Comparison of ENCODE assay signal across 17 cellular contexts in the genomic region with DNA sequence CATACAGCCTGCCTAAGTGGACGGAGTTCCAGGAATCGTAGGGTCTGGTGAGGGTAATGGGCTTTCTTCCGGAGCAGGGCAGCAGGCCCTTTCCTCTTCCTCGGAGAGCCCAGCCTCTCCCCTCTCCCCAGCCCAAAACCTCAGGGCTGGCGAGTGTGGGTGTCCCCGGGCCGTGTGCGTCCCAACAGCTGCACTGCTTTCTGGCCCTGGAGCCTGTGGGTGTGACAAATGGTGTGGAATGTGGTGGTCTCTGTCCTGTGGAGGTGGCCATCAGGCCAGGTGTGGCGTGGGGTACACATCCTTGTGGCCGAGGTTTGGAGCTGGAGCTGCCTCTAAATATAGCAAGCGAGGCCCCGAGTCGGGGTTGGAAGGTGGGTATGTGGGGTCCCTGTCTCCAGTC. TPM values are rescaled to one million over a fixed set of nuclear protein-coding genes. Genes with fewer than 3 reads are reported as not detected.
DNase-seq lines count a peak whose midpoint lies in the region; ATAC-seq and TF ChIP-seq lines count a peak whose summit lies in the region.
"Had no signal": no experiment of that assay in that cellular context is flagged by ENCODE, and none has a peak within 500 bp of the region (broad histone marks: within the 10 kb centered on the region; RNA-seq: fewer than 3 reads in every experiment).

No MANE protein-coding gene starts in this region.

- H3K27me3 Mint-ChIP-seq in CD14-positive monocyte (ENCODE audit: low read depth in 3 of 3) (peaks cover 0 to 3% (median 0%) of the 10 kb centered on the region in 3 donors), IgD-negative memory B cell (no peaks in the 10 kb centered on the region)
- no peaks in the 10 kb centered on the region for H3K27me3 Mint-ChIP-seq in central memory CD8-positive, alpha-beta T cell

- H3K9me3 ChIP-seq in neutrophil (no peaks in the 10 kb centered on the region), A673 (ENCODE audit: low read depth, low read length, poor library complexity, severe bottlenecking) (no peaks in the 10 kb centered on the region)

- CTCF ChIA-PET in A673 (lab: Charles Lee) = no interaction called here

- peak overlapping the region in 4 of 7 donors; percentile 20 to 71 (median 31) for H3K27ac Mint-ChIP-seq in CD14-positive monocyte
- peak overlapping the region in 2 of 3 donors; percentile 64 to 83 for H3K27ac Mint-ChIP-seq in IgD-negative memory B cell
- H3K27ac Mint-ChIP-seq in central memory CD8-positive, alpha-beta T cell (ENCODE audit: low read depth) = peak overlapping the region; percentile 57

- no TSS peak for BruUV-seq in A673 (replicated peaks; lab: Mats Ljungman, UMichigan)

- H3K4me3 ChIP-seq in neutrophil (ENCODE audit: low read depth in 1 of 2, low read length in 1 of 2) = no peak overlapping the region
- no peak overlapping the region for H3K4me3 ChIP-seq in A673 (ENCODE audit: low read depth, low read length, poor library complexity, severe bottlenecking)

- intact Hi-C loops in CD14-positive monocyte (cut with micrococcal nuclease) (no loop called here), A673 (cut with micrococcal nuclease; ENCODE audit: unreplicated experiment) (no loop called here)

- H3K36me3 Mint-ChIP-seq in CD14-positive monocyte = peaks cover 17 to 28% of the 10 kb centered on the region in 2 donors
- H3K36me3 Mint-ChIP-seq in IgD-negative memory B cell = no peaks in the 10 kb centered on the region
- H3K36me3 Mint-ChIP-seq in central memory CD8-positive, alpha-beta T cell (ENCODE audit: insufficient read depth) = peaks cover 28% of the 10 kb centered on the region

- H3K4me3 Mint-ChIP-seq in CD14-positive monocyte (no peak overlapping the region), IgD-negative memory B cell (peak overlapping the region in 3 of 4 donors; percentile 23 to 65 (median 55))
- H3K4me3 Mint-ChIP-seq in central memory CD8-positive, alpha-beta T cell = peak overlapping the region; percentile 32

- H3K4me1 Mint-ChIP-seq in CD14-positive monocyte = peaks cover 58% of the 10 kb centered on the region
- peaks cover 38 to 45% (median 44%) of the 10 kb centered on the region in 3 donors for H3K4me1 Mint-ChIP-seq in IgD-negative memory B cell
- H3K4me1 Mint-ChIP-seq in central memory CD8-positive, alpha-beta T cell = peaks cover 59% of the 10 kb centered on the region

- H3K9me3 Mint-ChIP-seq in CD14-positive monocyte (no peaks in the 10 kb centered on the region), IgD-negative memory B cell (no peaks in the 10 kb centered on the region)
- H3K9me3 Mint-ChIP-seq in central memory CD8-positive, alpha-beta T cell = no peaks in the 10 kb centered on the region

- peak overlapping the region; percentile 21 for H3K27ac ChIP-seq in neutrophil
- H3K27ac ChIP-seq in A673 (ENCODE audit: low read depth, low read length, poor library complexity, severe bottlenecking) = no peak overlapping the region

- POLR2A ChIA-PET in A673 (lab: Charles Lee; ENCODE audit: low non-redundant PET) = interaction anchor here (0.7 kb wide), 1 partner anchor 38 kb away, joined by 10 read pairs; no protein-coding TSS in a partner anchor

- no peak for TF ChIP-seq CTCF in CD14-positive monocyte (IDR thresholded peaks at IDR 0.05)
- TF ChIP-seq CTCF in neutrophil (IDR thresholded peaks at IDR 0.05) = no peak
- TF ChIP-seq CTCF in A673 (conservative IDR thresholded peaks at IDR 0.05; ENCODE audit: low read depth, low read length) = no peak

- no peak for DNase-seq in CD14-positive monocyte (ENCODE audit: low spot score)
- DNase-seq in central memory CD8-positive, alpha-beta T cell (ENCODE audit: low spot score in 2 of 2) = no peak
- no peak for DNase-seq in HT-29 (ENCODE audit: low spot score)
- no peak for DNase-seq in NCI-H1092 (lab: John Stamatoyannopoulos, UW)
- no peak for DNase-seq in A673 (ENCODE audit: low spot score)
- DNase-seq: C1 segment of cervical spinal cord; central memory CD4-positive, alpha-beta T cell; MV-4-11; nucleus accumbens; stimulated activated CD4-positive, alpha-beta T cell treated with anti-CD3 and anti-CD28 coated beads, Interleukin-4, amount 100 ng/mL, for 4 hours; T1000 had no signal

- H3K27me3 ChIP-seq in neutrophil (no peaks in the 10 kb centered on the region), A673 (replicated peaks; ENCODE audit: insufficient read depth, low read depth, low read length, poor library complexity) (no peaks in the 10 kb centered on the region)

- H3K36me3 ChIP-seq in neutrophil = no peaks in the 10 kb centered on the region
- no peaks in the 10 kb centered on the region for H3K36me3 ChIP-seq in A673 (ENCODE audit: insufficient read depth, low read length, poor library complexity, severe bottlenecking)

- no peak for ATAC-seq in central memory CD8-positive, alpha-beta T cell (replicated peaks; ENCODE audit: extremely low read depth, poor library complexity, severe bottlenecking)
- ATAC-seq in GM19455 (IDR thresholded peaks at IDR 0.05; ENCODE audit: unreplicated experiment) = no peak
- ATAC-seq: HepG2, sciatic nerve had no signal

- H3K4me1 ChIP-seq in neutrophil (ENCODE audit: control insufficient read depth in 1 of 2, insufficient read depth in 1 of 2, low read depth in 1 of 2, low read length in 1 of 2) = peaks cover 56 to 59% of the 10 kb centered on the region in 2 experiments
- peaks cover 11% of the 10 kb centered on the region for H3K4me1 ChIP-seq in A673 (ENCODE audit: insufficient read depth, low read length, poor library complexity, severe bottlenecking)

RNA-seq across cellular contexts. Expression of gene ORAI1, which starts 8.5 kb away (rescaled TPM):
- polyA plus RNA-seq in CD14-positive monocyte (10 to 100 TPM; 54.6 to 77.9 TPM), IgD-negative memory B cell (109 TPM)
- 16.9 and 19.9 TPM in 2 replicates for total RNA-seq in HT-29 (2014; rRNA removed; shearing (Covaris generic))
- total RNA-seq in A673 (2021) = 25.6 and 28.2 TPM in 2 replicates

RNA-seq across cellular contexts. Expression of gene MORN3, which starts 34.6 kb away (rescaled TPM):
- polyA plus RNA-seq in CD14-positive monocyte (not detected), IgD-negative memory B cell (0.24 TPM)
- 0.05 and 0.13 TPM in 2 replicates for total RNA-seq in HT-29 (2014; rRNA removed; shearing (Covaris generic))
- total RNA-seq in A673 (2021) = 0.58 and 0.96 TPM in 2 replicates
- total RNA-seq: fibroblast of villous mesenchyme had no signal

RNA-seq across cellular contexts. Expression of gene KDM2B, which starts 54.0 kb away (rescaled TPM):
- 1 to 10 TPM; 9.7 TPM for polyA plus RNA-seq in CD14-positive monocyte
- 49.0 TPM for polyA plus RNA-seq in IgD-negative memory B cell
- total RNA-seq in HT-29 (2014; rRNA removed; shearing (Covaris generic)) = 29.6 and 38.4 TPM in 2 replicates
- total RNA-seq in A673 (2021) = 49.3 and 52.5 TPM in 2 replicates

Comparison
In these comparisons a context has a peak if more than half of its experiments do, and no peak if none do; other contexts are left out.
1. H3K4me3 Mint-ChIP-seq: peak in IgD-negative memory B cell (3 of 4) and central memory CD8-positive, alpha-beta T cell (single experiment); none in CD14-positive monocyte (0 of 2).
2. Peak in every context shown above with its lines, with median percentiles within 50 percentile points of each other: H3K27ac Mint-ChIP-seq.